In the genomic region with DNA sequence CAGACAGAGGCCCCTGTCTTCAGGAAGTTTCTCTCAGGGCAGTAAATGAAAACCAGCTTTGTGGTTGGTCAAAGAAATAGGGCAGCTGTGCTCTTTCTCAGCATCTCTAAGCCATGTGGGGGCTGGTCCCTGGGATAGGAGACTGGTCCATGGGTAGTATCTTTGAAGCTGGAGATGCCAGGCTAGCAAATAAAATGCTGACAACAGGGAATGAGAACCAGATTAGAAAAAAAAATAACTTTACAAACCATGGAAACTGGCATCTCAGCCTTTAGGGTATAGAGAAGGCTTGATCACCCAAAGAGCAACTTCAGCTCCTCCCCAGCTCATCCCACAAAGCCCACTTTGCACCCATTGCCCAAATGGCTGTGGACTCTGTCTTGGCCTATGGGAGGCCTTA, we compare ENCODE assay signal across 22 cellular contexts.
DNase-seq lines count a peak whose midpoint lies in the region; ATAC-seq and TF ChIP-seq lines count a peak whose summit lies in the region.
"Had no signal": no experiment of that assay in that cellular context is flagged by ENCODE, and none has a peak within 500 bp of the region (broad histone marks: within the 10 kb centered on the region; RNA-seq: fewer than 3 reads in every experiment).

No MANE protein-coding gene starts in this region.

- no peak for TF ChIP-seq CTCF in esophagus muscularis mucosa (IDR thresholded peaks at IDR 0.05)

- DNase-seq in activated CD8-positive, alpha-beta memory T cell treated with anti-CD3 and anti-CD28 coated beads, Interleukin-2, amount 10 ng/mL, durations not matched to agents 7 days and 5 days: peak; percentile 2
- DNase-seq in activated CD8-positive, alpha-beta memory T cell treated with anti-CD3 and anti-CD28 coated beads, Interleukin-2, amount 50 U/mL, for 4 hours: no peak
- DNase-seq in RPMI7951 (ENCODE audit: low read depth): peak; percentile 33
- peak; percentile 14 for DNase-seq in mesenteric fat pad (ENCODE audit: low spot score)
- DNase-seq in esophagus muscularis mucosa (ENCODE audit: extremely low spot score): no peak
- no peak for DNase-seq in NCI-H345 (lab: John Stamatoyannopoulos, UW)
- DNase-seq: ACHN; AML-193; BE2C; CD4-positive, alpha-beta T cell; CD8-positive, alpha-beta memory T cell; DMS 273 treated with DMSO at 0.1 percent for 48 hours; DMS79; EL; GDM1; H9 had no signal

- H3K27me3 ChIP-seq in esophagus muscularis mucosa: no peaks in the 10 kb centered on the region
- H3K27me3 ChIP-seq: BE2C; BLaER1 treated with 17β-estradiol and CSF1 and Interleukin-3, amounts not matched to agents 10 nM and 100 nM had no signal

- peaks cover 0 to 34% (median 26%) of the 10 kb centered on the region in 4 donors for H3K4me1 ChIP-seq in esophagus muscularis mucosa
- H3K4me1 ChIP-seq: BE2C; BLaER1 treated with 17β-estradiol and CSF1 and Interleukin-3, amounts not matched to agents 10 nM and 100 nM had no signal

- no peak overlapping the region for H3K27ac ChIP-seq in esophagus muscularis mucosa (replicated peaks in 1 of 4)
- H3K27ac ChIP-seq: 22Rv1; BLaER1 treated with 17β-estradiol and CSF1 and Interleukin-3, amounts not matched to agents 10 nM and 100 nM had no signal

- intact Hi-C loops in esophagus muscularis mucosa (cut with DNase I): no loop called here

- no peak for TF ChIP-seq EP300 in esophagus muscularis mucosa (IDR thresholded peaks at IDR 0.05)

- H3K27ac Mint-ChIP-seq in activated CD8-positive, alpha-beta memory T cell treated with anti-CD3 and anti-CD28 coated beads, Interleukin-2, amount 10 ng/mL, durations not matched to agents 7 days and 5 days: no peak overlapping the region
- H3K27ac Mint-ChIP-seq: CD14-positive monocyte; CD4-positive, alpha-beta T cell; CD8-positive, alpha-beta memory T cell; GM23338; H9 had no signal

- no peak for ATAC-seq in activated CD8-positive, alpha-beta memory T cell treated with anti-CD3 and anti-CD28 coated beads, Interleukin-2, amount 10 ng/mL, durations not matched to agents 7 days and 5 days
- ATAC-seq: GM12878, GM23338, HCT116 had no signal

- H3K27me3 Mint-ChIP-seq in activated CD8-positive, alpha-beta memory T cell treated with anti-CD3 and anti-CD28 coated beads, Interleukin-2, amount 10 ng/mL, durations not matched to agents 7 days and 5 days: peaks cover 9% of the 10 kb centered on the region

- CTCF ChIA-PET in activated CD8-positive, alpha-beta memory T cell treated with anti-CD3 and anti-CD28 coated beads, Interleukin-2, amount 10 ng/mL, durations not matched to agents 7 days and 5 days (lab: Charles Lee): no interaction called here

- peaks cover 0 to 3% (median 0%) of the 10 kb centered on the region in 4 donors for H3K9me3 ChIP-seq in esophagus muscularis mucosa
- H3K9me3 ChIP-seq: BE2C had no signal

- no peaks in the 10 kb centered on the region for H3K36me3 ChIP-seq in esophagus muscularis mucosa
- H3K36me3 ChIP-seq: BE2C; BLaER1 treated with 17β-estradiol and CSF1 and Interleukin-3, amounts not matched to agents 10 nM and 100 nM had no signal

- no peaks in the 10 kb centered on the region for H3K36me3 Mint-ChIP-seq in activated CD8-positive, alpha-beta memory T cell treated with anti-CD3 and anti-CD28 coated beads, Interleukin-2, amount 10 ng/mL, durations not matched to agents 7 days and 5 days
- H3K36me3 Mint-ChIP-seq: CD14-positive monocyte had no signal

- no peak overlapping the region for H3K4me3 ChIP-seq in esophagus muscularis mucosa
- H3K4me3 ChIP-seq: BLaER1 treated with 17β-estradiol and CSF1 and Interleukin-3, amounts not matched to agents 10 nM and 100 nM; GM12878; GM23338 had no signal

- no peak for TF ChIP-seq POLR2A in esophagus muscularis mucosa (IDR thresholded peaks at IDR 0.05; ENCODE audit: low read depth)

- no peaks in the 10 kb centered on the region for H3K4me1 Mint-ChIP-seq in activated CD8-positive, alpha-beta memory T cell treated with anti-CD3 and anti-CD28 coated beads, Interleukin-2, amount 10 ng/mL, durations not matched to agents 7 days and 5 days
- H3K4me1 Mint-ChIP-seq: CD14-positive monocyte; CD8-positive, alpha-beta memory T cell; GM23338 had no signal

- H3K9me3 Mint-ChIP-seq in activated CD8-positive, alpha-beta memory T cell treated with anti-CD3 and anti-CD28 coated beads, Interleukin-2, amount 10 ng/mL, durations not matched to agents 7 days and 5 days (ENCODE audit: low read depth): no peaks in the 10 kb centered on the region
- H3K9me3 Mint-ChIP-seq: CD4-positive, alpha-beta T cell; CD8-positive, alpha-beta memory T cell; GM23338; H9 had no signal

- no peak overlapping the region for H3K4me3 Mint-ChIP-seq in activated CD8-positive, alpha-beta memory T cell treated with anti-CD3 and anti-CD28 coated beads, Interleukin-2, amount 10 ng/mL, durations not matched to agents 7 days and 5 days
- H3K4me3 Mint-ChIP-seq: CD14-positive monocyte; CD4-positive, alpha-beta T cell; CD8-positive, alpha-beta memory T cell; GM23338; H9 had no signal

Comparison
In these comparisons a context has a peak if more than half of its experiments do, and no peak if none do; other contexts are left out.
1. DNase-seq: peak in activated CD8-positive, alpha-beta memory T cell treated with anti-CD3 and anti-CD28 coated beads, Interleukin-2, amount 10 ng/mL, durations not matched to agents 7 days and 5 days (single experiment), RPMI7951 (single experiment) and mesenteric fat pad (single experiment); none in activated CD8-positive, alpha-beta memory T cell treated with anti-CD3 and anti-CD28 coated beads, Interleukin-2, amount 50 U/mL, for 4 hours (single experiment), esophagus muscularis mucosa (single experiment) and NCI-H345 (single experiment).